In genomic region chrX:11190745-11191510, GRCh38 we compare ENCODE assay signal across 15 cellular contexts.
DNase-seq lines count a peak whose midpoint lies in the region; ATAC-seq, FAIRE-seq and TF ChIP-seq lines count a peak whose summit lies in the region.
"Had no signal": no experiment of that assay in that cellular context is flagged by ENCODE, and none has a peak within 500 bp of the region (broad histone marks: within the 10 kb centered on the region; RNA-seq: fewer than 3 reads in every experiment).

No MANE protein-coding gene starts in this region.

- TF ChIP-seq CTCF in bronchial epithelial cell (IDR thresholded peaks at IDR 0.05; ENCODE audit: insufficient read depth, low read length, severe bottlenecking), result no peak

- no peaks in the 10 kb centered on the region for H3K27me3 Mint-ChIP-seq in T-helper 2 cell treated with Interferon-gamma antibody and Interleukin-4, amounts not matched to agents 5 μg/mL and 100 μg/mL, for 36 hours (ENCODE audit: low read depth)

- no peak overlapping the region for H3K27ac Mint-ChIP-seq in T-helper 2 cell treated with Interferon-gamma antibody and Interleukin-4, amounts not matched to agents 5 μg/mL and 100 μg/mL, for 36 hours
- H3K27ac Mint-ChIP-seq: T-cell had no signal

- FAIRE-seq in bronchial epithelial cell (lab: Jason Lieb, UNC), result peak; percentile 36
- FAIRE-seq: islet of Langerhans had no signal

- no peak overlapping the region for H3K4me3 ChIP-seq in bronchial epithelial cell (ENCODE audit: low read depth, low read length)
- H3K4me3 ChIP-seq: adrenal gland, PC-9, suprapubic skin had no signal

- no peaks in the 10 kb centered on the region for H3K9me3 Mint-ChIP-seq in T-helper 2 cell treated with Interferon-gamma antibody and Interleukin-4, amounts not matched to agents 5 μg/mL and 100 μg/mL, for 36 hours
- H3K9me3 Mint-ChIP-seq: T-cell had no signal

- DNase-seq in COR-L47 (lab: John Stamatoyannopoulos, UW), result peak; percentile 86
- DNase-seq in NCI-H128 (lab: John Stamatoyannopoulos, UW; ENCODE audit: unreplicated experiment), result peak; percentile 69
- peak; percentile 95 for DNase-seq in NCI-H345 treated with DMSO at 0.1 percent for 48 hours (lab: John Stamatoyannopoulos, UW; ENCODE audit: unreplicated experiment)
- DNase-seq in bronchial epithelial cell (ENCODE audit: low read depth), result peak; percentile 27
- DNase-seq in activated CD4-positive, alpha-beta T cell treated with anti-CD3 and anti-CD28 coated beads, Interleukin-2, amount 50 U/mL, for 4 hours, result no peak
- DNase-seq in T-helper 2 cell treated with Interferon-gamma antibody and Interleukin-4, amounts not matched to agents 5 μg/mL and 100 μg/mL, for 36 hours (ENCODE audit: low spot score), result no peak
- DNase-seq: activated CD4-positive, CD25-positive, alpha-beta regulatory T cell treated with anti-CD3 and anti-CD28 coated beads, Interleukin-2, amount 50 U/mL, for 72 hours; adrenal gland; glutamatergic neuron; PC-9; T-cell had no signal

- no peaks in the 10 kb centered on the region for H3K27me3 ChIP-seq in bronchial epithelial cell (ENCODE audit: control insufficient read depth, insufficient read depth, low read length)
- H3K27me3 ChIP-seq: suprapubic skin had no signal

- no peaks in the 10 kb centered on the region for H3K36me3 Mint-ChIP-seq in T-helper 2 cell treated with Interferon-gamma antibody and Interleukin-4, amounts not matched to agents 5 μg/mL and 100 μg/mL, for 36 hours (ENCODE audit: low read depth)
- H3K36me3 Mint-ChIP-seq: T-cell had no signal

- no peaks in the 10 kb centered on the region for H3K4me1 Mint-ChIP-seq in T-helper 2 cell treated with Interferon-gamma antibody and Interleukin-4, amounts not matched to agents 5 μg/mL and 100 μg/mL, for 36 hours (ENCODE audit: low read depth)
- H3K4me1 Mint-ChIP-seq: T-cell had no signal

- H3K4me3 Mint-ChIP-seq in T-helper 2 cell treated with Interferon-gamma antibody and Interleukin-4, amounts not matched to agents 5 μg/mL and 100 μg/mL, for 36 hours, result no peak overlapping the region
- H3K4me3 Mint-ChIP-seq: T-cell had no signal

- no peak for ATAC-seq in GM18519 (IDR thresholded peaks at IDR 0.05; ENCODE audit: low FRiP score, unreplicated experiment)
- no peak for ATAC-seq in HG02981 (IDR thresholded peaks at IDR 0.05; ENCODE audit: unreplicated experiment)
- ATAC-seq: T-cell had no signal

- H3K36me3 ChIP-seq in bronchial epithelial cell (ENCODE audit: control insufficient read depth, insufficient read depth, low read length), result no peaks in the 10 kb centered on the region
- H3K36me3 ChIP-seq: adrenal gland, suprapubic skin had no signal

Comparison
In these comparisons a context has a peak if more than half of its experiments do, and no peak if none do; other contexts are left out.
1. DNase-seq: peak in COR-L47 (single experiment), NCI-H128 (single experiment), NCI-H345 treated with DMSO at 0.1 percent for 48 hours (single experiment) and bronchial epithelial cell (single experiment); none in activated CD4-positive, alpha-beta T cell treated with anti-CD3 and anti-CD28 coated beads, Interleukin-2, amount 50 U/mL, for 4 hours (0 of 2) and T-helper 2 cell treated with Interferon-gamma antibody and Interleukin-4, amounts not matched to agents 5 μg/mL and 100 μg/mL, for 36 hours (single experiment).